Comparison of ENCODE assay signal across 24 cellular contexts in the genomic region with DNA sequence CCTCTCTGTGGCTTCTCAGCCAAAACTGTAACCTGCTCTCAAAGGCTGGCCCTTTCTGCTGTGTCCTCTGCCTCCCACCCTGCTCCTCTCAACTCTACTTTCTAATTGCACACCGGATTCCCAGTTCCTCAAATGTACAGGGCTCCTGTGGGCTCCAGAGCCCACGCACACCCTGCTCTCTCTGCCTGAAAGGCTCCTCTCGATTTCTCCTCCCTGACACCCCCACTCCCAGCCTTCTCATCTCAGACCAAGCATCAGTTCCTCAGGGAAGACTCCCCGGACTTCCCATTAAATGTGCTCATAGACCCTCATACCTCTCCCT.
A peak's percentile ranks its signal among the peaks of the same experiment; 100 is the strongest.
DNase-seq lines count a peak whose midpoint lies in the region; ATAC-seq and TF ChIP-seq lines count a peak whose summit lies in the region.
"Had no signal": no experiment of that assay in that cellular context is flagged by ENCODE, and none has a peak within 500 bp of the region (broad histone marks: within the 10 kb centered on the region; RNA-seq: fewer than 3 reads in every experiment).

No MANE protein-coding gene starts in this region.

- H3K27me3 ChIP-seq in OCI-LY3 (ENCODE audit: low read depth, low read length): no peaks in the 10 kb centered on the region
- H3K27me3 ChIP-seq: esophagus squamous epithelium, gastroesophageal sphincter, ovary had no signal

- H3K4me2 ChIP-seq in OCI-LY3 (ENCODE audit: low read length): peak overlapping the region; percentile 60
- H3K4me2 ChIP-seq: A549 had no signal

- peak overlapping the region; percentile 11; the same call in 1 of the 2 replicates for H3K4me3 ChIP-seq in OCI-LY3 (ENCODE audit: low read length)
- H3K4me3 ChIP-seq: A549, esophagus squamous epithelium, gastroesophageal sphincter, ovary had no signal

- H3K4me1 ChIP-seq in OCI-LY3 (ENCODE audit: low read length): peaks cover 67% of the 10 kb centered on the region
- H3K4me1 ChIP-seq: A549, esophagus squamous epithelium, gastroesophageal sphincter had no signal

- H3K9me3 ChIP-seq in OCI-LY3 (ENCODE audit: insufficient read depth, low read length): no peaks in the 10 kb centered on the region
- H3K9me3 ChIP-seq: esophagus squamous epithelium, gastroesophageal sphincter, ovary had no signal

- H2AFZ ChIP-seq in OCI-LY3 (ENCODE audit: low read depth, low read length): no peak overlapping the region

- peak overlapping the region; percentile 87 for H3K27ac ChIP-seq in OCI-LY3 (ENCODE audit: low read length)
- H3K27ac ChIP-seq: A549, esophagus squamous epithelium, gastroesophageal sphincter, ovary, RWPE1 had no signal

- TF ChIP-seq CTCF in OCI-LY3 (IDR thresholded peaks at IDR 0.05; ENCODE audit: low read depth, low read length): no peak

- H3K9ac ChIP-seq in OCI-LY3 (ENCODE audit: low read length): peak overlapping the region; percentile 58; the same call in 1 of the 2 replicates

- DNase-seq in CD1c-positive myeloid dendritic cell (ENCODE audit: extremely low spot score) (peak; percentile 59), NCI-H2107 treated with DMSO at 0.1 percent for 48 hours (lab: John Stamatoyannopoulos, UW; ENCODE audit: unreplicated experiment) (no peak), NCI-H226 (no peak)
- DNase-seq in activated CD4-positive, alpha-beta T cell treated with anti-CD3 and anti-CD28 coated beads for 1 hour: no peak
- DNase-seq: activated CD4-positive, alpha-beta T cell treated with anti-CD3 and anti-CD28 coated beads, Interleukin-2, amount 10 ng/mL, durations not matched to agents 7 days and 5 days; activated CD8-positive, alpha-beta memory T cell treated with anti-CD3 and anti-CD28 coated beads, Interleukin-2, amount 50 U/mL, for 4 hours; activated effector memory CD4-positive, alpha-beta T cell treated with Interleukin-2 at 50 U/mL for 16 hours; Calu3; effector memory CD4-positive, alpha-beta T cell; esophagus squamous epithelium; kidney glomerular epithelial cell; NCI-H1105; NCI-H2081; NCI-H510A; ovary; right cardiac atrium; substantia nigra had no signal

- H3K36me3 ChIP-seq in OCI-LY3 (replicated peaks; ENCODE audit: low read depth, low read length): peaks cover 53% of the 10 kb centered on the region
- H3K36me3 ChIP-seq: esophagus squamous epithelium, gastroesophageal sphincter, ovary had no signal

- peaks cover 93% of the 10 kb centered on the region for H3K79me2 ChIP-seq in OCI-LY3 (ENCODE audit: low read length)

- ATAC-seq in GM19023 (IDR thresholded peaks at IDR 0.05; ENCODE audit: unreplicated experiment): peak; percentile 47
- peak; percentile 63 for ATAC-seq in HG02623 (IDR thresholded peaks at IDR 0.05; ENCODE audit: unreplicated experiment)
- no peak for ATAC-seq in GM18858 (IDR thresholded peaks at IDR 0.05; ENCODE audit: unreplicated experiment)
- ATAC-seq: A549, right cardiac atrium had no signal

- peaks cover 32% of the 10 kb centered on the region for H4K20me1 ChIP-seq in OCI-LY3 (ENCODE audit: insufficient read depth, low read length)
